ENCODE assay signal across 1 cellular context in the genomic region with DNA sequence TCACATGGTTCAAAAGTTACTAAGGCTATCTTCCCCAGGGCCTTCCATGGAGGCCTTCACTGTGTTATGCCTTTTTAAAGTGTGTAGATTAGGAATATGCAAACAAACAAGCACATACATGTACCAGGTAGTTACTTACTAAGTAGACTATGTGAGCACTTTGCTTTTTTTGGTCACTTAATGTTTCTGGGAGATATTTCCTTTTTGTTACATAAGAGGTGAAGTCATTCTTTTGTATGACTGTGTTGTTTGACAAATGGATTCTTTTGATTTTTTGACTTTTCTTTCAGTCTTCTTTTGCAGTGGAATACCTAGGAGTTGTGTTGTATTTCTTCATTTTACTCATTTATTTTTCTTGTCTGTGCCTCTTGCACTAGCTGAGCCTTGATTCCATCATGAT.
A peak's percentile ranks its signal among the peaks of the same experiment; 100 is the strongest.
TF ChIP-seq lines count a peak whose summit lies in the region.

No MANE protein-coding gene starts in this region.

TF ChIP-seq in HepG2, 621 proteins besides CTCF, POLR2A, EP300 and RAD21 (continued from another document and continues in another):
- TF ChIP-seq, protein P1, sequence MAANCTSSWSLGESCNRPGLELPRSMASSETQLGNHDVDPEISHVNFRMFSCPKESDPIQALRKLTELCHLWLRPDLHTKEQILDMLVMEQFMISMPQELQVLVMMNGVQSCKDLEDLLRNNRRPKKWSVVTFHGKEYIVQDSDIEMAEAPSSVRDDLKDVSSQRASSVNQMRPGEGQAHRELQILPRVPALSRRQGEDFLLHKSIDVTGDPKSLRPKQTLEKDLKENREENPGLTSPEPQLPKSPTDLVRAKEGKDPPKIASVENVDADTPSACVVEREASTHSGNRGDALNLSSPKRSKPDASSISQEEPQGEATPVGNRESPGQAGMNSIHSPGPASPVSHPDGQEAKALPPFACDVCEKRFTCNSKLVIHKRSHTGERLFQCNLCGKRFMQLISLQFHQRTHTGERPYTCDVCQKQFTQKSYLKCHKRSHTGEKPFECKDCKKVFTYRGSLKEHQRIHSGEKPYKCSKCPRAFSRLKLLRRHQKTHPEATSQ (CRISPR knock-in tag; IDR thresholded peaks at IDR 0.05; ENCODE audit: borderline replicate concordance), result no peak
- TF ChIP-seq SNAI1 (CRISPR knock-in tag; IDR thresholded peaks at IDR 0.05; ENCODE audit: borderline replicate concordance) (no peak), NRL (CRISPR knock-in tag; IDR thresholded peaks at IDR 0.05; ENCODE audit: borderline replicate concordance) (no peak), TMF1 (CRISPR knock-in tag; IDR thresholded peaks at IDR 0.05; ENCODE audit: low read depth) (no peak), FOXK2 (IDR thresholded peaks at IDR 0.05) (no peak), TOPORS (CRISPR knock-in tag; IDR thresholded peaks at IDR 0.05) (no peak), CEBPB (IDR thresholded peaks at IDR 0.05; ENCODE audit: borderline replicate concordance, low read depth, low read length) (no peak), ZNF343 (CRISPR knock-in tag; IDR thresholded peaks at IDR 0.05) (no peak), ZNF883 (CRISPR knock-in tag; IDR thresholded peaks at IDR 0.05; ENCODE audit: not compliant biosample characterization) (no peak), ZNF550 (CRISPR knock-in tag; IDR thresholded peaks at IDR 0.05; ENCODE audit: borderline replicate concordance) (no peak), MEIS1 (CRISPR knock-in tag; IDR thresholded peaks at IDR 0.05; ENCODE audit: borderline replicate concordance) (no peak), STAT5B (CRISPR knock-in tag; IDR thresholded peaks at IDR 0.05) (no peak), ZNF605 (CRISPR knock-in tag; IDR thresholded peaks at IDR 0.05) (no peak), ZNF317 (CRISPR knock-in tag; IDR thresholded peaks at IDR 0.05) (no peak; the same call in 1 of the 2 replicates), NCOA2 (CRISPR knock-in tag; IDR thresholded peaks at IDR 0.05) (peak; percentile 32; the same call in 1 of the 2 replicates), RBAK (CRISPR knock-in tag; IDR thresholded peaks at IDR 0.05) (no peak), ZNF251 (CRISPR knock-in tag; IDR thresholded peaks at IDR 0.05) (no peak), HNRNPL (IDR thresholded peaks at IDR 0.05; ENCODE audit: low read depth, low read length) (no peak), KMT2B (CRISPR knock-in tag; IDR thresholded peaks at IDR 0.05) (no peak), ONECUT2 (CRISPR knock-in tag; IDR thresholded peaks at IDR 0.05) (no peak), RAD51 (IDR thresholded peaks at IDR 0.05; ENCODE audit: borderline replicate concordance) (no peak), PAWR (CRISPR knock-in tag; IDR thresholded peaks at IDR 0.05; ENCODE audit: borderline replicate concordance) (no peak), ZNF383 (CRISPR knock-in tag; IDR thresholded peaks at IDR 0.05; ENCODE audit: borderline replicate concordance) (no peak), ZC3H4 (CRISPR knock-in tag; IDR thresholded peaks at IDR 0.05; ENCODE audit: borderline replicate concordance) (no peak), ZBTB8A (CRISPR knock-in tag; IDR thresholded peaks at IDR 0.05; ENCODE audit: borderline replicate concordance, low read depth) (no peak), POGZ (CRISPR knock-in tag; IDR thresholded peaks at IDR 0.05) (no peak; the same call in 1 of the 2 replicates), ZNF556 (CRISPR knock-in tag; IDR thresholded peaks at IDR 0.05; ENCODE audit: borderline replicate concordance) (no peak), ZFYVE20 (CRISPR knock-in tag; IDR thresholded peaks at IDR 0.05; ENCODE audit: borderline replicate concordance, low read depth) (no peak), ZNF619 (CRISPR knock-in tag; IDR thresholded peaks at IDR 0.05) (no peak), JUN (CRISPR knock-in tag; IDR thresholded peaks at IDR 0.05) (no peak), MAFG (CRISPR knock-in tag; IDR thresholded peaks at IDR 0.05) (no peak), MEIS2 (CRISPR knock-in tag; IDR thresholded peaks at IDR 0.05) (no peak), NR2F6 (IDR thresholded peaks at IDR 0.05) (no peak), NR2F6 (CRISPR knock-in tag; IDR thresholded peaks at IDR 0.05) (0 out of 2 replicates have a peak, but pooled peaks have one; percentile 39), THYN1 (CRISPR knock-in tag; IDR thresholded peaks at IDR 0.05; ENCODE audit: borderline replicate concordance, low read depth) (no peak), JDP2 (CRISPR knock-in tag; IDR thresholded peaks at IDR 0.05; ENCODE audit: borderline replicate concordance) (no peak), ZNF644 (CRISPR knock-in tag; IDR thresholded peaks at IDR 0.05; ENCODE audit: low read depth) (no peak), ZNF660 (CRISPR knock-in tag; IDR thresholded peaks at IDR 0.05; ENCODE audit: borderline replicate concordance, low read depth) (no peak), ZNF3 (CRISPR knock-in tag; IDR thresholded peaks at IDR 0.05) (no peak), NR2C2 (CRISPR knock-in tag; IDR thresholded peaks at IDR 0.05; ENCODE audit: borderline replicate concordance) (no peak), RELA (CRISPR knock-in tag; IDR thresholded peaks at IDR 0.05) (no peak), ZNF546 (CRISPR knock-in tag; conservative IDR thresholded peaks at IDR 0.05) (no peak)
- TF ChIP-seq, protein P2, sequence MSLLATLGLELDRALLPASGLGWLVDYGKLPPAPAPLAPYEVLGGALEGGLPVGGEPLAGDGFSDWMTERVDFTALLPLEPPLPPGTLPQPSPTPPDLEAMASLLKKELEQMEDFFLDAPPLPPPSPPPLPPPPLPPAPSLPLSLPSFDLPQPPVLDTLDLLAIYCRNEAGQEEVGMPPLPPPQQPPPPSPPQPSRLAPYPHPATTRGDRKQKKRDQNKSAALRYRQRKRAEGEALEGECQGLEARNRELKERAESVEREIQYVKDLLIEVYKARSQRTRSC (CRISPR knock-in tag; IDR thresholded peaks at IDR 0.05; ENCODE audit: low read depth), result no peak
- TF ChIP-seq, protein P3, sequence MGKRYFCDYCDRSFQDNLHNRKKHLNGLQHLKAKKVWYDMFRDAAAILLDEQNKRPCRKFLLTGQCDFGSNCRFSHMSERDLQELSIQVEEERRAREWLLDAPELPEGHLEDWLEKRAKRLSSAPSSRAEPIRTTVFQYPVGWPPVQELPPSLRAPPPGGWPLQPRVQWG (CRISPR knock-in tag; IDR thresholded peaks at IDR 0.05; ENCODE audit: borderline replicate concordance, low read depth), result no peak
- TF ChIP-seq, protein P4, sequence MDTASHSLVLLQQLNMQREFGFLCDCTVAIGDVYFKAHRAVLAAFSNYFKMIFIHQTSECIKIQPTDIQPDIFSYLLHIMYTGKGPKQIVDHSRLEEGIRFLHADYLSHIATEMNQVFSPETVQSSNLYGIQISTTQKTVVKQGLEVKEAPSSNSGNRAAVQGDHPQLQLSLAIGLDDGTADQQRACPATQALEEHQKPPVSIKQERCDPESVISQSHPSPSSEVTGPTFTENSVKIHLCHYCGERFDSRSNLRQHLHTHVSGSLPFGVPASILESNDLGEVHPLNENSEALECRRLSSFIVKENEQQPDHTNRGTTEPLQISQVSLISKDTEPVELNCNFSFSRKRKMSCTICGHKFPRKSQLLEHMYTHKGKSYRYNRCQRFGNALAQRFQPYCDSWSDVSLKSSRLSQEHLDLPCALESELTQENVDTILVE (CRISPR knock-in tag; IDR thresholded peaks at IDR 0.05), result no peak
- TF ChIP-seq, protein P5, sequence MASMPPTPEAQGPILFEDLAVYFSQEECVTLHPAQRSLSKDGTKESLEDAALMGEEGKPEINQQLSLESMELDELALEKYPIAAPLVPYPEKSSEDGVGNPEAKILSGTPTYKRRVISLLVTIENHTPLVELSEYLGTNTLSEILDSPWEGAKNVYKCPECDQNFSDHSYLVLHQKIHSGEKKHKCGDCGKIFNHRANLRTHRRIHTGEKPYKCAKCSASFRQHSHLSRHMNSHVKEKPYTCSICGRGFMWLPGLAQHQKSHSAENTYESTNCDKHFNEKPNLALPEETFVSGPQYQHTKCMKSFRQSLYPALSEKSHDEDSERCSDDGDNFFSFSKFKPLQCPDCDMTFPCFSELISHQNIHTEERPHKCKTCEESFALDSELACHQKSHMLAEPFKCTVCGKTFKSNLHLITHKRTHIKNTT (CRISPR knock-in tag; IDR thresholded peaks at IDR 0.05), result no peak
- TF ChIP-seq, protein P6, sequence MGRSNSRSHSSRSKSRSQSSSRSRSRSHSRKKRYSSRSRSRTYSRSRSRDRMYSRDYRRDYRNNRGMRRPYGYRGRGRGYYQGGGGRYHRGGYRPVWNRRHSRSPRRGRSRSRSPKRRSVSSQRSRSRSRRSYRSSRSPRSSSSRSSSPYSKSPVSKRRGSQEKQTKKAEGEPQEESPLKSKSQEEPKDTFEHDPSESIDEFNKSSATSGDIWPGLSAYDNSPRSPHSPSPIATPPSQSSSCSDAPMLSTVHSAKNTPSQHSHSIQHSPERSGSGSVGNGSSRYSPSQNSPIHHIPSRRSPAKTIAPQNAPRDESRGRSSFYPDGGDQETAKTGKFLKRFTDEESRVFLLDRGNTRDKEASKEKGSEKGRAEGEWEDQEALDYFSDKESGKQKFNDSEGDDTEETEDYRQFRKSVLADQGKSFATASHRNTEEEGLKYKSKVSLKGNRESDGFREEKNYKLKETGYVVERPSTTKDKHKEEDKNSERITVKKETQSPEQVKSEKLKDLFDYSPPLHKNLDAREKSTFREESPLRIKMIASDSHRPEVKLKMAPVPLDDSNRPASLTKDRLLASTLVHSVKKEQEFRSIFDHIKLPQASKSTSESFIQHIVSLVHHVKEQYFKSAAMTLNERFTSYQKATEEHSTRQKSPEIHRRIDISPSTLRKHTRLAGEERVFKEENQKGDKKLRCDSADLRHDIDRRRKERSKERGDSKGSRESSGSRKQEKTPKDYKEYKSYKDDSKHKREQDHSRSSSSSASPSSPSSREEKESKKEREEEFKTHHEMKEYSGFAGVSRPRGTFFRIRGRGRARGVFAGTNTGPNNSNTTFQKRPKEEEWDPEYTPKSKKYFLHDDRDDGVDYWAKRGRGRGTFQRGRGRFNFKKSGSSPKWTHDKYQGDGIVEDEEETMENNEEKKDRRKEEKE (IDR thresholded peaks at IDR 0.05), result no peak
- TF ChIP-seq, protein P7, sequence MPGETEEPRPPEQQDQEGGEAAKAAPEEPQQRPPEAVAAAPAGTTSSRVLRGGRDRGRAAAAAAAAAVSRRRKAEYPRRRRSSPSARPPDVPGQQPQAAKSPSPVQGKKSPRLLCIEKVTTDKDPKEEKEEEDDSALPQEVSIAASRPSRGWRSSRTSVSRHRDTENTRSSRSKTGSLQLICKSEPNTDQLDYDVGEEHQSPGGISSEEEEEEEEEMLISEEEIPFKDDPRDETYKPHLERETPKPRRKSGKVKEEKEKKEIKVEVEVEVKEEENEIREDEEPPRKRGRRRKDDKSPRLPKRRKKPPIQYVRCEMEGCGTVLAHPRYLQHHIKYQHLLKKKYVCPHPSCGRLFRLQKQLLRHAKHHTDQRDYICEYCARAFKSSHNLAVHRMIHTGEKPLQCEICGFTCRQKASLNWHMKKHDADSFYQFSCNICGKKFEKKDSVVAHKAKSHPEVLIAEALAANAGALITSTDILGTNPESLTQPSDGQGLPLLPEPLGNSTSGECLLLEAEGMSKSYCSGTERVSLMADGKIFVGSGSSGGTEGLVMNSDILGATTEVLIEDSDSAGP (CRISPR knock-in tag; IDR thresholded peaks at IDR 0.05; ENCODE audit: borderline replicate concordance), result no peak
- TF ChIP-seq, protein P8, sequence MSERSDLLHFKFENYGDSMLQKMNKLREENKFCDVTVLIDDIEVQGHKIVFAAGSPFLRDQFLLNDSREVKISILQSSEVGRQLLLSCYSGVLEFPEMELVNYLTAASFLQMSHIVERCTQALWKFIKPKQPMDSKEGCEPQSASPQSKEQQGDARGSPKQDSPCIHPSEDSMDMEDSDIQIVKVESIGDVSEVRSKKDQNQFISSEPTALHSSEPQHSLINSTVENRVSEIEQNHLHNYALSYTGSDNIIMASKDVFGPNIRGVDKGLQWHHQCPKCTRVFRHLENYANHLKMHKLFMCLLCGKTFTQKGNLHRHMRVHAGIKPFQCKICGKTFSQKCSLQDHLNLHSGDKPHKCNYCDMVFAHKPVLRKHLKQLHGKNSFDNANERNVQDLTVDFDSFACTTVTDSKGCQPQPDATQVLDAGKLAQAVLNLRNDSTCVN (CRISPR knock-in tag; IDR thresholded peaks at IDR 0.05; ENCODE audit: borderline replicate concordance), result no peak
